Comparison of ENCODE assay signal across 1 cellular context in genomic region chr11:19974886-19975285, GRCh38.
TF ChIP-seq lines count a peak whose summit lies in the region.

No MANE protein-coding gene starts in this region.

TF ChIP-seq in K562, 482 proteins besides CTCF, POLR2A, EP300 and RAD21 (continued from another document):
- TF ChIP-seq POLR2AphosphoS5 (IDR thresholded peaks at IDR 0.05; ENCODE audit: control insufficient read depth, insufficient read depth, low read depth, low read length): peak; percentile 35; the same call in 1 of the 2 replicates
- TF ChIP-seq, protein P1, sequence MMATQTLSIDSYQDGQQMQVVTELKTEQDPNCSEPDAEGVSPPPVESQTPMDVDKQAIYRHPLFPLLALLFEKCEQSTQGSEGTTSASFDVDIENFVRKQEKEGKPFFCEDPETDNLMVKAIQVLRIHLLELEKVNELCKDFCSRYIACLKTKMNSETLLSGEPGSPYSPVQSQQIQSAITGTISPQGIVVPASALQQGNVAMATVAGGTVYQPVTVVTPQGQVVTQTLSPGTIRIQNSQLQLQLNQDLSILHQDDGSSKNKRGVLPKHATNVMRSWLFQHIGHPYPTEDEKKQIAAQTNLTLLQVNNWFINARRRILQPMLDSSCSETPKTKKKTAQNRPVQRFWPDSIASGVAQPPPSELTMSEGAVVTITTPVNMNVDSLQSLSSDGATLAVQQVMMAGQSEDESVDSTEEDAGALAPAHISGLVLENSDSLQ (IDR thresholded peaks at IDR 0.05): peak; percentile 68
- no peak for TF ChIP-seq GATAD2B (IDR thresholded peaks at IDR 0.05; ENCODE audit: borderline replicate concordance)
- TF ChIP-seq GTF2F1 (IDR thresholded peaks at IDR 0.05; ENCODE audit: low read depth, low read length): no peak
- no peak for TF ChIP-seq BMI1 (IDR thresholded peaks at IDR 0.05; ENCODE audit: low read length)
- TF ChIP-seq CHAMP1 (IDR thresholded peaks at IDR 0.05): 0 out of 2 replicates have a peak, but pooled peaks have one; percentile 47
- no peak for TF ChIP-seq HDAC6 (IDR thresholded peaks at IDR 0.05; ENCODE audit: low read depth, low read length)
- TF ChIP-seq LEF1 (IDR thresholded peaks at IDR 0.05): peak; percentile 44; the same call in 1 of the 2 replicates
- TF ChIP-seq KDM1A (IDR thresholded peaks at IDR 0.05): peak; percentile 67 to 85; a peak in 3 of 4 replicates
- 0 out of 2 replicates have a peak, but pooled peaks have one; percentile 6 for TF ChIP-seq CREM (IDR thresholded peaks at IDR 0.05; ENCODE audit: low read depth)
- TF ChIP-seq RNF2 (IDR thresholded peaks at IDR 0.05): peak; percentile 53
- TF ChIP-seq RBFOX2 (IDR thresholded peaks at IDR 0.05; ENCODE audit: low read depth, low read length): 0 out of 2 replicates have a peak, but pooled peaks have one; percentile 31
- TF ChIP-seq ZEB2 (IDR thresholded peaks at IDR 0.05): peak; percentile 74; the same call in 1 of the 2 replicates
- TF ChIP-seq TRIM24 (IDR thresholded peaks at IDR 0.05): 0 out of 4 replicates have a peak, but pooled peaks of 1 of the 2 experiments have one; percentile 22
- TF ChIP-seq SMARCB1 (IDR thresholded peaks at IDR 0.05; ENCODE audit: insufficient read length, low read depth): peak; percentile 10
- TF ChIP-seq, protein P2, sequence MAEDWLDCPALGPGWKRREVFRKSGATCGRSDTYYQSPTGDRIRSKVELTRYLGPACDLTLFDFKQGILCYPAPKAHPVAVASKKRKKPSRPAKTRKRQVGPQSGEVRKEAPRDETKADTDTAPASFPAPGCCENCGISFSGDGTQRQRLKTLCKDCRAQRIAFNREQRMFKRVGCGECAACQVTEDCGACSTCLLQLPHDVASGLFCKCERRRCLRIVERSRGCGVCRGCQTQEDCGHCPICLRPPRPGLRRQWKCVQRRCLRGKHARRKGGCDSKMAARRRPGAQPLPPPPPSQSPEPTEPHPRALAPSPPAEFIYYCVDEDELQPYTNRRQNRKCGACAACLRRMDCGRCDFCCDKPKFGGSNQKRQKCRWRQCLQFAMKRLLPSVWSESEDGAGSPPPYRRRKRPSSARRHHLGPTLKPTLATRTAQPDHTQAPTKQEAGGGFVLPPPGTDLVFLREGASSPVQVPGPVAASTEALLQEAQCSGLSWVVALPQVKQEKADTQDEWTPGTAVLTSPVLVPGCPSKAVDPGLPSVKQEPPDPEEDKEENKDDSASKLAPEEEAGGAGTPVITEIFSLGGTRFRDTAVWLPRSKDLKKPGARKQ (CRISPR knock-in tag; IDR thresholded peaks at IDR 0.05): no peak
- TF ChIP-seq SMARCA4 (IDR thresholded peaks at IDR 0.05): peak; percentile 90
- TF ChIP-seq MEIS2 (IDR thresholded peaks at IDR 0.05; ENCODE audit: partially characterized antibody): peak; percentile 65
- TF ChIP-seq MECOM (CRISPR knock-in tag; IDR thresholded peaks at IDR 0.05): peak; percentile 7; the same call in 1 of the 2 replicates
- no peak for TF ChIP-seq ZZZ3 (IDR thresholded peaks at IDR 0.05)
- no peak for TF ChIP-seq ZNF780A (CRISPR knock-in tag; IDR thresholded peaks at IDR 0.05)
- TF ChIP-seq SMAD4 (CRISPR knock-in tag; conservative IDR thresholded peaks at IDR 0.05): peak; percentile 64; the same call in 1 of the 2 replicates
- TF ChIP-seq TEAD4 (IDR thresholded peaks at IDR 0.05; ENCODE audit: low read length): peak; percentile 88
- no peak for TF ChIP-seq TEAD4 (CRISPR knock-in tag; IDR thresholded peaks at IDR 0.05; ENCODE audit: borderline replicate concordance)
- TF ChIP-seq SOX6 (IDR thresholded peaks at IDR 0.05): peak; percentile 97
- TF ChIP-seq SMARCE1 (IDR thresholded peaks at IDR 0.05): peak; percentile 68; the same call in 1 of the 2 replicates
